In genomic region chr3:70072754-70073153, GRCh38 we compare ENCODE assay signal across 1 cellular context.
TF ChIP-seq lines count a peak whose summit lies in the region.

No MANE protein-coding gene starts in this region.

TF ChIP-seq in GM23338, 12 proteins besides CTCF, POLR2A, EP300 and RAD21 (continued from another document):
- TF ChIP-seq ZNF462 (CRISPR knock-in tag; IDR thresholded peaks at IDR 0.05) (no peak), POLR2AphosphoS5 (IDR thresholded peaks at IDR 0.05; ENCODE audit: low read depth) (no peak), EZH2 (IDR thresholded peaks at IDR 0.05; ENCODE audit: low read depth, unreplicated experiment) (no peak), ZNF114 (CRISPR knock-in tag; IDR thresholded peaks at IDR 0.05) (no peak), REST (IDR thresholded peaks at IDR 0.05; ENCODE audit: unreplicated experiment) (no peak), CREB1 (CRISPR knock-in tag; IDR thresholded peaks at IDR 0.05; ENCODE audit: low read depth) (no peak), ETS1 (IDR thresholded peaks at IDR 0.05) (no peak), NANOG (IDR thresholded peaks at IDR 0.05; ENCODE audit: borderline replicate concordance) (no peak), JUNB (IDR thresholded peaks at IDR 0.05; ENCODE audit: unreplicated experiment) (no peak), ZNF331 (CRISPR knock-in tag; IDR thresholded peaks at IDR 0.05; ENCODE audit: low read depth) (no peak)
